Comparison of ENCODE assay signal across 30 cellular contexts in the genomic region with DNA sequence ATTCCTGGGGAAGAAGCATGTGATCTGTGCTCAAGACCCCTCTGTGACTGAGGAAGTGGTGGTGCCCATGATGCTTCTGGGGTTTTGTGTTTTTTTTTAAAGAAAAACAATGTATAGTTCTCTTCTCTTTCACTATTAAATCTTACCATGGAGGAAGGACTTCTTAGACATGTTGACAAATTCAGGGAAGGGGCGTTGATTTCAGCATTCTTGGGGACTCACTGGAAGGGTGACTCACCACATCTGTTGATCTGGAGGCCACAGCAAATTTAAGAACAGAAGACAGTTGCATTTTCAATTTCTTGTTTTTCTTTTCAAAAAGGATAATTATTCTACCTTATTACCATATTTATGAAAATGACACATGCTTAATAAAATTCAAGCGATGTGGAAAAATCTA.
"Had no signal": no experiment of that assay in that cellular context is flagged by ENCODE, and none has a peak within 500 bp of the region (broad histone marks: within the 10 kb centered on the region; RNA-seq: fewer than 3 reads in every experiment).

No MANE protein-coding gene starts in this region.

- H3K36me3 ChIP-seq: neutrophil, ovary, prostate gland, thyroid gland, upper lobe of left lung, vagina had no signal

- H3K4me3 Mint-ChIP-seq: activated CD4-positive, alpha-beta memory T cell treated with anti-CD3 and anti-CD28 coated beads, Interleukin-2, amount 10 ng/mL, durations not matched to agents 7 days and 5 days; activated CD4-positive, alpha-beta T cell treated with anti-CD3 and anti-CD28 coated beads, Interleukin-2, amount 10 ng/mL, durations not matched to agents 7 days and 5 days; activated naive CD4-positive, alpha-beta T cell treated with anti-CD3 and anti-CD28 coated beads, Interleukin-2, amount 10 ng/mL, durations not matched to agents 7 days and 5 days; activated naive CD8-positive, alpha-beta T cell treated with anti-CD3 and anti-CD28 coated beads, Interleukin-2, amount 10 ng/mL, durations not matched to agents 7 days and 5 days; activated T-cell treated with anti-CD3 and anti-CD28 coated beads, Interleukin-2, amount 50 U/mL, for 24 hours; effector memory CD8-positive, alpha-beta T cell; naive B cell; nephron progenitor cell; stimulated activated naive B cell treated with anti-CD40 and anti-IgM and Interleukin-4, amounts not matched to agents 10 μg/mL and 1 μg/mL and 100 μg/mL, for 72 hours; WTC11 had no signal

- H3K9me3 Mint-ChIP-seq: activated naive CD8-positive, alpha-beta T cell treated with anti-CD3 and anti-CD28 coated beads, Interleukin-2, amount 10 ng/mL, durations not matched to agents 7 days and 5 days; effector memory CD8-positive, alpha-beta T cell had no signal

- H3K9me3 ChIP-seq: neutrophil, prostate gland, thyroid gland, upper lobe of left lung, vagina had no signal

- H3K27ac ChIP-seq: neutrophil, ovary, prostate gland, stomach, thyroid gland, upper lobe of left lung, vagina had no signal

- H3K27me3 ChIP-seq: neutrophil, ovary, thyroid gland, upper lobe of left lung, vagina had no signal

- H3K27me3 Mint-ChIP-seq: activated CD4-positive, alpha-beta memory T cell treated with anti-CD3 and anti-CD28 coated beads, Interleukin-2, amount 10 ng/mL, durations not matched to agents 7 days and 5 days; activated naive CD4-positive, alpha-beta T cell treated with anti-CD3 and anti-CD28 coated beads, Interleukin-2, amount 10 ng/mL, durations not matched to agents 7 days and 5 days; activated naive CD8-positive, alpha-beta T cell treated with anti-CD3 and anti-CD28 coated beads, Interleukin-2, amount 10 ng/mL, durations not matched to agents 7 days and 5 days had no signal

- H3K4me3 ChIP-seq: ovary, prostate gland, stomach, thyroid gland, upper lobe of left lung, vagina had no signal

- H3K4me1 ChIP-seq: prostate gland, stomach, thyroid gland, upper lobe of left lung, vagina had no signal

- H3K4me1 Mint-ChIP-seq: activated CD4-positive, alpha-beta memory T cell treated with anti-CD3 and anti-CD28 coated beads, Interleukin-2, amount 10 ng/mL, durations not matched to agents 7 days and 5 days; activated CD4-positive, alpha-beta T cell treated with anti-CD3 and anti-CD28 coated beads, Interleukin-2, amount 10 ng/mL, durations not matched to agents 7 days and 5 days; activated naive CD4-positive, alpha-beta T cell treated with anti-CD3 and anti-CD28 coated beads, Interleukin-2, amount 10 ng/mL, durations not matched to agents 7 days and 5 days; activated naive CD8-positive, alpha-beta T cell treated with anti-CD3 and anti-CD28 coated beads, Interleukin-2, amount 10 ng/mL, durations not matched to agents 7 days and 5 days; naive B cell; nephron progenitor cell; stimulated activated naive B cell treated with anti-CD40 and anti-IgM and Interleukin-4, amounts not matched to agents 10 μg/mL and 1 μg/mL and 100 μg/mL, for 72 hours; WTC11 had no signal

- DNase-seq: activated CD4-positive, alpha-beta memory T cell treated with anti-CD3 and anti-CD28 coated beads, Interleukin-2, amount 10 ng/mL, durations not matched to agents 7 days and 5 days; activated CD4-positive, alpha-beta T cell treated with anti-CD3 and anti-CD28 coated beads for 1 hour; activated CD4-positive, alpha-beta T cell treated with anti-CD3 and anti-CD28 coated beads, Interleukin-2, amount 10 ng/mL, durations not matched to agents 7 days and 5 days; activated CD8-positive, alpha-beta memory T cell treated with anti-CD3 and anti-CD28 coated beads, Interleukin-2, amount 50 U/mL, for 48 hours; activated gamma-delta T cell; activated naive CD4-positive, alpha-beta T cell treated with anti-CD3 and anti-CD28 coated beads, Interleukin-2, amount 10 ng/mL, durations not matched to agents 7 days and 5 days; activated naive CD8-positive, alpha-beta T cell treated with anti-CD3 and anti-CD28 coated beads, Interleukin-2, amount 10 ng/mL, durations not matched to agents 7 days and 5 days; activated T-cell treated with anti-CD3 and anti-CD28 coated beads, Interleukin-2, amount 50 U/mL, for 24 hours; caudate nucleus; cortex of kidney; effector memory CD8-positive, alpha-beta T cell; erythroblast; glutamatergic neuron; left colon; mammary epithelial cell; naive B cell; nephron progenitor cell; retina; stimulated activated CD4-positive, alpha-beta T cell treated with anti-CD3 and anti-CD28 coated beads, Interleukin-15, amount 100 ng/mL, for 24 hours; stimulated activated CD4-positive, alpha-beta T cell treated with anti-CD3 and anti-CD28 coated beads, Interleukin-2, amount 100 ng/mL, for 24 hours; stimulated activated naive B cell treated with anti-CD40 and anti-IgM and Interleukin-4, amounts not matched to agents 10 μg/mL and 1 μg/mL and 100 μg/mL, for 72 hours; stomach; T-helper 2 cell; thyroid gland; upper lobe of left lung had no signal

- H3K27ac Mint-ChIP-seq: activated CD4-positive, alpha-beta memory T cell treated with anti-CD3 and anti-CD28 coated beads, Interleukin-2, amount 10 ng/mL, durations not matched to agents 7 days and 5 days; activated CD4-positive, alpha-beta T cell treated with anti-CD3 and anti-CD28 coated beads, Interleukin-2, amount 10 ng/mL, durations not matched to agents 7 days and 5 days; activated naive CD4-positive, alpha-beta T cell treated with anti-CD3 and anti-CD28 coated beads, Interleukin-2, amount 10 ng/mL, durations not matched to agents 7 days and 5 days; activated naive CD8-positive, alpha-beta T cell treated with anti-CD3 and anti-CD28 coated beads, Interleukin-2, amount 10 ng/mL, durations not matched to agents 7 days and 5 days; activated T-cell treated with anti-CD3 and anti-CD28 coated beads, Interleukin-2, amount 50 U/mL, for 24 hours; effector memory CD8-positive, alpha-beta T cell; nephron progenitor cell; stimulated activated naive B cell treated with anti-CD40 and anti-IgM and Interleukin-4, amounts not matched to agents 10 μg/mL and 1 μg/mL and 100 μg/mL, for 72 hours; WTC11 had no signal

- H3K36me3 Mint-ChIP-seq: activated naive CD4-positive, alpha-beta T cell treated with anti-CD3 and anti-CD28 coated beads, Interleukin-2, amount 10 ng/mL, durations not matched to agents 7 days and 5 days; activated naive CD8-positive, alpha-beta T cell treated with anti-CD3 and anti-CD28 coated beads, Interleukin-2, amount 10 ng/mL, durations not matched to agents 7 days and 5 days; naive B cell had no signal
